In genomic region chr6:292506-293184, GRCh38 we compare ENCODE assay signal across 8 cellular contexts. TPM values are rescaled to one million over a fixed set of nuclear protein-coding genes. Genes with fewer than 3 reads are reported as not detected.
DNase-seq lines count a peak whose midpoint lies in the region; ATAC-seq and TF ChIP-seq lines count a peak whose summit lies in the region.

No MANE protein-coding gene starts in this region.

- no peaks in the 10 kb centered on the region for H3K27me3 ChIP-seq in kidney epithelial cell (ENCODE audit: control insufficient read depth, insufficient read depth, low read length)

- no peaks in the 10 kb centered on the region for H3K36me3 ChIP-seq in kidney epithelial cell (ENCODE audit: control insufficient read depth, insufficient read depth, low read length)

- DNase-seq in SK-MEL-5 (ENCODE audit: low read depth, low spot score) (peak; percentile 62), kidney epithelial cell (ENCODE audit: low read depth) (no peak), SKM-1 (lab: John Stamatoyannopoulos, UW; ENCODE audit: unreplicated experiment) (no peak), NCI-H1105 treated with DMSO at 0.1 percent for 48 hours (lab: John Stamatoyannopoulos, UW) (no peak)
- peak; percentile 78 for DNase-seq in stimulated activated CD4-positive, alpha-beta T cell treated with anti-CD3 and anti-CD28 coated beads, Interleukin-2, amount 100 ng/mL, for 4 hours (ENCODE audit: low read depth)

- H3K27ac Mint-ChIP-seq in brain, result peak overlapping the region; percentile 82 to 96 (median 92)

- peak overlapping the region; percentile 68 for H3K4me3 ChIP-seq in kidney epithelial cell (ENCODE audit: low read depth, low read length)

- H3K4me3 Mint-ChIP-seq in brain, result peak overlapping the region; percentile 91 to 99 (median 94)

- TF ChIP-seq CTCF in brain (conservative IDR thresholded peaks at IDR 0.05), result no peak
- TF ChIP-seq CTCF in kidney epithelial cell (IDR thresholded peaks at IDR 0.05; ENCODE audit: insufficient read depth, low read length, poor library complexity, severe bottlenecking), result no peak

- peaks cover 23% of the 10 kb centered on the region for H3K4me1 Mint-ChIP-seq in brain

- peaks cover 12% of the 10 kb centered on the region for H3K27me3 Mint-ChIP-seq in brain

- H3K36me3 Mint-ChIP-seq in brain, result no peaks in the 10 kb centered on the region

- in situ Hi-C loops in SK-MEL-5 (cut with HindIII; ENCODE audit: low pct_unique_long_range_greater_than_20kb, low sequenced_read_pairs), result no loop called here

- peaks cover 0 to 50% (median 12%) of the 10 kb centered on the region in 5 experiments for H3K9me3 Mint-ChIP-seq in brain

- ATAC-seq in GM18499 (IDR thresholded peaks at IDR 0.05; ENCODE audit: insufficient read depth, unreplicated experiment) (peak; percentile 12), HG02852 (IDR thresholded peaks at IDR 0.05; ENCODE audit: unreplicated experiment) (peak; percentile 27)

RNA-seq across cellular contexts. Expression of gene DUSP22, which starts 0.4 kb away (rescaled TPM):
- total RNA-seq in SK-MEL-5 (2014; rRNA removed; shearing (Covaris generic)), result 31.1 and 32.4 TPM in 2 replicates
- polyA plus RNA-seq in SK-MEL-5 (2015; cell fraction: cytosol; rRNA removed), result 36.2 and 45.2 TPM in 2 replicates
- polyA plus RNA-seq in SK-MEL-5 (2015; cell fraction: nucleus; rRNA removed), result 151 and 208 TPM in 2 replicates
- polyA plus RNA-seq in brain (ENCODE audit: insufficient read depth, low read depth, low replicate concordance), result 68.7 TPM
- 35.1 and 35.9 TPM in 2 replicates for total RNA-seq in kidney epithelial cell

Comparison
In these comparisons a context has a peak if more than half of its experiments do, and no peak if none do; other contexts are left out.
1. DNase-seq: peak in SK-MEL-5 (single experiment) and stimulated activated CD4-positive, alpha-beta T cell treated with anti-CD3 and anti-CD28 coated beads, Interleukin-2, amount 100 ng/mL, for 4 hours (single experiment); none in kidney epithelial cell (single experiment), SKM-1 (single experiment) and NCI-H1105 treated with DMSO at 0.1 percent for 48 hours (single experiment).